Comparison of ENCODE assay signal across 1 cellular context in the genomic region with DNA sequence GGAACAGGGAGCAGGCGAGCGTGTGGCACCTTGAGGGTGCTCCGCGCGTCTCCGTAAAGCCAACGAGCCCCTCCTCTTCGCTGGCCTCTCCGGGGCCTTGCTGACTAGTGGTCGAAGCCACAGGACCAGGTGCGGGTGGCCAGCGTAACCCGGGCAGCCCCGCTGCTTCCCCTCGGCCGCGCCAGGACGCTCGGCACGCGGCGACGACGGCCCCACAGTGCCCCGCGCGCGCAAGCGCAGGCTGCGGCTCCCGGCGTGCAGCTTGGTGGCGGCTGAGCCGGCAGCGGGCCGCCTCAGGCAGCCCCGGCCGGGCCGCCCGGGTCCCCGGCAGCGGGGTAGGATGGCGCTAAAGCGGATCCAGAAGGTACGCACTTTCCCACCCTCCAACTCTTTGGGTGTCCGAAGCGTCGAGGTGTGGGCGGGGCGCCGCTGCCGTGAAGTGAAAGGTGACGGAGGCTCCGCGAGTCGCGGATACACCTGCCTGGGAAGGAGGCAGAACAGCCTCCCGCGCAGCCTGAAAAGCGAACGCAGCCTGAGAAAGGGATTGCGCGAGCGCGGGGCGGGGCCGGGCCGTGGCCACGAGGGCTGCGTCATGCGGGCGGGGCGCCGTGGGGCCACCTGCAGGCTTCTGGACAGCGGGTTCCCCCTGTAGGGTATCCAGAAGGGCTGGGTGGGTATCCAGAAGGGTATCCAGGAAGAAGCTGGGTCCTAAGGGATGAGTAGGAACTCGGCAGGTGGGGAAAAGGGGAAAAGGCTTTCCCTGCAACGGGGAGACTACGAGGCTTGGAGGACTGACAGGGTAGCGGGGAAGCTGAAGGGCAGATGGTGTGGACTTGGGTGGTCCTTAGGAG.
TF ChIP-seq lines count a peak whose summit lies in the region.

A gene (plus strand): TSS at position 244 of the 851 bp plus-strand sequence. CDS start 97 bp downstream, at position 341.

TF ChIP-seq in HepG2, 621 proteins besides CTCF, POLR2A, EP300 and RAD21 (continued from another document and continues in another):
- TF ChIP-seq, protein P1, sequence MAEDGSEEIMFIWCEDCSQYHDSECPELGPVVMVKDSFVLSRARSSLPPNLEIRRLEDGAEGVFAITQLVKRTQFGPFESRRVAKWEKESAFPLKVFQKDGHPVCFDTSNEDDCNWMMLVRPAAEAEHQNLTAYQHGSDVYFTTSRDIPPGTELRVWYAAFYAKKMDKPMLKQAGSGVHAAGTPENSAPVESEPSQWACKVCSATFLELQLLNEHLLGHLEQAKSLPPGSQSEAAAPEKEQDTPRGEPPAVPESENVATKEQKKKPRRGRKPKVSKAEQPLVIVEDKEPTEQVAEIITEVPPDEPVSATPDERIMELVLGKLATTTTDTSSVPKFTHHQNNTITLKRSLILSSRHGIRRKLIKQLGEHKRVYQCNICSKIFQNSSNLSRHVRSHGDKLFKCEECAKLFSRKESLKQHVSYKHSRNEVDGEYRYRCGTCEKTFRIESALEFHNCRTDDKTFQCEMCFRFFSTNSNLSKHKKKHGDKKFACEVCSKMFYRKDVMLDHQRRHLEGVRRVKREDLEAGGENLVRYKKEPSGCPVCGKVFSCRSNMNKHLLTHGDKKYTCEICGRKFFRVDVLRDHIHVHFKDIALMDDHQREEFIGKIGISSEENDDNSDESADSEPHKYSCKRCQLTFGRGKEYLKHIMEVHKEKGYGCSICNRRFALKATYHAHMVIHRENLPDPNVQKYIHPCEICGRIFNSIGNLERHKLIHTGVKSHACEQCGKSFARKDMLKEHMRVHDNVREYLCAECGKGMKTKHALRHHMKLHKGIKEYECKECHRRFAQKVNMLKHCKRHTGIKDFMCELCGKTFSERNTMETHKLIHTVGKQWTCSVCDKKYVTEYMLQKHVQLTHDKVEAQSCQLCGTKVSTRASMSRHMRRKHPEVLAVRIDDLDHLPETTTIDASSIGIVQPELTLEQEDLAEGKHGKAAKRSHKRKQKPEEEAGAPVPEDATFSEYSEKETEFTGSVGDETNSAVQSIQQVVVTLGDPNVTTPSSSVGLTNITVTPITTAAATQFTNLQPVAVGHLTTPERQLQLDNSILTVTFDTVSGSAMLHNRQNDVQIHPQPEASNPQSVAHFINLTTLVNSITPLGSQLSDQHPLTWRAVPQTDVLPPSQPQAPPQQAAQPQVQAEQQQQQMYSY (CRISPR knock-in tag; IDR thresholded peaks at IDR 0.05): peak; percentile 81
- TF ChIP-seq PRPF4 (IDR thresholded peaks at IDR 0.05; ENCODE audit: low read depth, low read length, poor library complexity, severe bottlenecking): no peak
- TF ChIP-seq, protein P2, sequence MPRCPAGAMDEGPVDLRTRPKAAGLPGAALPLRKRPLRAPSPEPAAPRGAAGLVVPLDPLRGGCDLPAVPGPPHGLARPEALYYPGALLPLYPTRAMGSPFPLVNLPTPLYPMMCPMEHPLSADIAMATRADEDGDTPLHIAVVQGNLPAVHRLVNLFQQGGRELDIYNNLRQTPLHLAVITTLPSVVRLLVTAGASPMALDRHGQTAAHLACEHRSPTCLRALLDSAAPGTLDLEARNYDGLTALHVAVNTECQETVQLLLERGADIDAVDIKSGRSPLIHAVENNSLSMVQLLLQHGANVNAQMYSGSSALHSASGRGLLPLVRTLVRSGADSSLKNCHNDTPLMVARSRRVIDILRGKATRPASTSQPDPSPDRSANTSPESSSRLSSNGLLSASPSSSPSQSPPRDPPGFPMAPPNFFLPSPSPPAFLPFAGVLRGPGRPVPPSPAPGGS (CRISPR knock-in tag; IDR thresholded peaks at IDR 0.05): peak; percentile 95; the same call in 1 of the 2 replicates
- peak; percentile 6; the same call in 1 of the 2 replicates for TF ChIP-seq ZNF629 (CRISPR knock-in tag; conservative IDR thresholded peaks at IDR 0.05)
- TF ChIP-seq, protein P3, sequence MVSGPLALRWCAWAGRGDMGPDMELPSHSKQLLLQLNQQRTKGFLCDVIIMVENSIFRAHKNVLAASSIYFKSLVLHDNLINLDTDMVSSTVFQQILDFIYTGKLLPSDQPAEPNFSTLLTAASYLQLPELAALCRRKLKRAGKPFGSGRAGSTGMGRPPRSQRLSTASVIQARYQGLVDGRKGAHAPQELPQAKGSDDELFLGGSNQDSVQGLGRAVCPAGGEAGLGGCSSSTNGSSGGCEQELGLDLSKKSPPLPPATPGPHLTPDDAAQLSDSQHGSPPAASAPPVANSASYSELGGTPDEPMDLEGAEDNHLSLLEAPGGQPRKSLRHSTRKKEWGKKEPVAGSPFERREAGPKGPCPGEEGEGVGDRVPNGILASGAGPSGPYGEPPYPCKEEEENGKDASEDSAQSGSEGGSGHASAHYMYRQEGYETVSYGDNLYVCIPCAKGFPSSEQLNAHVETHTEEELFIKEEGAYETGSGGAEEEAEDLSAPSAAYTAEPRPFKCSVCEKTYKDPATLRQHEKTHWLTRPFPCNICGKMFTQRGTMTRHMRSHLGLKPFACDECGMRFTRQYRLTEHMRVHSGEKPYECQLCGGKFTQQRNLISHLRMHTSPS (CRISPR knock-in tag; IDR thresholded peaks at IDR 0.05; ENCODE audit: low read depth): 0 out of 2 replicates have a peak, but pooled peaks have one; percentile 50
- TF ChIP-seq SCMH1 (CRISPR knock-in tag; IDR thresholded peaks at IDR 0.05; ENCODE audit: borderline replicate concordance): no peak
- no peak for TF ChIP-seq SP140L (CRISPR knock-in tag; IDR thresholded peaks at IDR 0.05; ENCODE audit: borderline replicate concordance)
- TF ChIP-seq, protein P4, sequence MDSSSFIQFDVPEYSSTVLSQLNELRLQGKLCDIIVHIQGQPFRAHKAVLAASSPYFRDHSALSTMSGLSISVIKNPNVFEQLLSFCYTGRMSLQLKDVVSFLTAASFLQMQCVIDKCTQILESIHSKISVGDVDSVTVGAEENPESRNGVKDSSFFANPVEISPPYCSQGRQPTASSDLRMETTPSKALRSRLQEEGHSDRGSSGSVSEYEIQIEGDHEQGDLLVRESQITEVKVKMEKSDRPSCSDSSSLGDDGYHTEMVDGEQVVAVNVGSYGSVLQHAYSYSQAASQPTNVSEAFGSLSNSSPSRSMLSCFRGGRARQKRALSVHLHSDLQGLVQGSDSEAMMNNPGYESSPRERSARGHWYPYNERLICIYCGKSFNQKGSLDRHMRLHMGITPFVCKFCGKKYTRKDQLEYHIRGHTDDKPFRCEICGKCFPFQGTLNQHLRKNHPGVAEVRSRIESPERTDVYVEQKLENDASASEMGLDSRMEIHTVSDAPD (CRISPR knock-in tag; IDR thresholded peaks at IDR 0.05): 0 out of 2 replicates have a peak, but pooled peaks have one; percentile 68
- TF ChIP-seq ZBTB20 (CRISPR knock-in tag; IDR thresholded peaks at IDR 0.05; ENCODE audit: borderline replicate concordance, low read depth): peak; percentile 41; the same call in 1 of the 2 replicates
- TF ChIP-seq, protein P5, sequence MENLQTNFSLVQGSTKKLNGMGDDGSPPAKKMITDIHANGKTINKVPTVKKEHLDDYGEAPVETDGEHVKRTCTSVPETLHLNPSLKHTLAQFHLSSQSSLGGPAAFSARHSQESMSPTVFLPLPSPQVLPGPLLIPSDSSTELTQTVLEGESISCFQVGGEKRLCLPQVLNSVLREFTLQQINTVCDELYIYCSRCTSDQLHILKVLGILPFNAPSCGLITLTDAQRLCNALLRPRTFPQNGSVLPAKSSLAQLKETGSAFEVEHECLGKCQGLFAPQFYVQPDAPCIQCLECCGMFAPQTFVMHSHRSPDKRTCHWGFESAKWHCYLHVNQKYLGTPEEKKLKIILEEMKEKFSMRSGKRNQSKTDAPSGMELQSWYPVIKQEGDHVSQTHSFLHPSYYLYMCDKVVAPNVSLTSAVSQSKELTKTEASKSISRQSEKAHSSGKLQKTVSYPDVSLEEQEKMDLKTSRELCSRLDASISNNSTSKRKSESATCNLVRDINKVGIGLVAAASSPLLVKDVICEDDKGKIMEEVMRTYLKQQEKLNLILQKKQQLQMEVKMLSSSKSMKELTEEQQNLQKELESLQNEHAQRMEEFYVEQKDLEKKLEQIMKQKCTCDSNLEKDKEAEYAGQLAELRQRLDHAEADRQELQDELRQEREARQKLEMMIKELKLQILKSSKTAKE (CRISPR knock-in tag; IDR thresholded peaks at IDR 0.05; ENCODE audit: borderline replicate concordance): no peak
- TF ChIP-seq, protein P6, sequence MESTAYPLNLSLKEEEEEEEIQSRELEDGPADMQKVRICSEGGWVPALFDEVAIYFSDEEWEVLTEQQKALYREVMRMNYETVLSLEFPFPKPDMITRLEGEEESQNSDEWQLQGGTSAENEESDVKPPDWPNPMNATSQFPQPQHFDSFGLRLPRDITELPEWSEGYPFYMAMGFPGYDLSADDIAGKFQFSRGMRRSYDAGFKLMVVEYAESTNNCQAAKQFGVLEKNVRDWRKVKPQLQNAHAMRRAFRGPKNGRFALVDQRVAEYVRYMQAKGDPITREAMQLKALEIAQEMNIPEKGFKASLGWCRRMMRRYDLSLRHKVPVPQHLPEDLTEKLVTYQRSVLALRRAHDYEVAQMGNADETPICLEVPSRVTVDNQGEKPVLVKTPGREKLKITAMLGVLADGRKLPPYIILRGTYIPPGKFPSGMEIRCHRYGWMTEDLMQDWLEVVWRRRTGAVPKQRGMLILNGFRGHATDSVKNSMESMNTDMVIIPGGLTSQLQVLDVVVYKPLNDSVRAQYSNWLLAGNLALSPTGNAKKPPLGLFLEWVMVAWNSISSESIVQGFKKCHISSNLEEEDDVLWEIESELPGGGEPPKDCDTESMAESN (CRISPR knock-in tag; conservative IDR thresholded peaks at IDR 0.05): peak; percentile 84; the same call in 1 of the 2 replicates
- TF ChIP-seq KLF11 (CRISPR knock-in tag; IDR thresholded peaks at IDR 0.05): peak; percentile 56; the same call in 1 of the 2 replicates
- TF ChIP-seq, protein P7, sequence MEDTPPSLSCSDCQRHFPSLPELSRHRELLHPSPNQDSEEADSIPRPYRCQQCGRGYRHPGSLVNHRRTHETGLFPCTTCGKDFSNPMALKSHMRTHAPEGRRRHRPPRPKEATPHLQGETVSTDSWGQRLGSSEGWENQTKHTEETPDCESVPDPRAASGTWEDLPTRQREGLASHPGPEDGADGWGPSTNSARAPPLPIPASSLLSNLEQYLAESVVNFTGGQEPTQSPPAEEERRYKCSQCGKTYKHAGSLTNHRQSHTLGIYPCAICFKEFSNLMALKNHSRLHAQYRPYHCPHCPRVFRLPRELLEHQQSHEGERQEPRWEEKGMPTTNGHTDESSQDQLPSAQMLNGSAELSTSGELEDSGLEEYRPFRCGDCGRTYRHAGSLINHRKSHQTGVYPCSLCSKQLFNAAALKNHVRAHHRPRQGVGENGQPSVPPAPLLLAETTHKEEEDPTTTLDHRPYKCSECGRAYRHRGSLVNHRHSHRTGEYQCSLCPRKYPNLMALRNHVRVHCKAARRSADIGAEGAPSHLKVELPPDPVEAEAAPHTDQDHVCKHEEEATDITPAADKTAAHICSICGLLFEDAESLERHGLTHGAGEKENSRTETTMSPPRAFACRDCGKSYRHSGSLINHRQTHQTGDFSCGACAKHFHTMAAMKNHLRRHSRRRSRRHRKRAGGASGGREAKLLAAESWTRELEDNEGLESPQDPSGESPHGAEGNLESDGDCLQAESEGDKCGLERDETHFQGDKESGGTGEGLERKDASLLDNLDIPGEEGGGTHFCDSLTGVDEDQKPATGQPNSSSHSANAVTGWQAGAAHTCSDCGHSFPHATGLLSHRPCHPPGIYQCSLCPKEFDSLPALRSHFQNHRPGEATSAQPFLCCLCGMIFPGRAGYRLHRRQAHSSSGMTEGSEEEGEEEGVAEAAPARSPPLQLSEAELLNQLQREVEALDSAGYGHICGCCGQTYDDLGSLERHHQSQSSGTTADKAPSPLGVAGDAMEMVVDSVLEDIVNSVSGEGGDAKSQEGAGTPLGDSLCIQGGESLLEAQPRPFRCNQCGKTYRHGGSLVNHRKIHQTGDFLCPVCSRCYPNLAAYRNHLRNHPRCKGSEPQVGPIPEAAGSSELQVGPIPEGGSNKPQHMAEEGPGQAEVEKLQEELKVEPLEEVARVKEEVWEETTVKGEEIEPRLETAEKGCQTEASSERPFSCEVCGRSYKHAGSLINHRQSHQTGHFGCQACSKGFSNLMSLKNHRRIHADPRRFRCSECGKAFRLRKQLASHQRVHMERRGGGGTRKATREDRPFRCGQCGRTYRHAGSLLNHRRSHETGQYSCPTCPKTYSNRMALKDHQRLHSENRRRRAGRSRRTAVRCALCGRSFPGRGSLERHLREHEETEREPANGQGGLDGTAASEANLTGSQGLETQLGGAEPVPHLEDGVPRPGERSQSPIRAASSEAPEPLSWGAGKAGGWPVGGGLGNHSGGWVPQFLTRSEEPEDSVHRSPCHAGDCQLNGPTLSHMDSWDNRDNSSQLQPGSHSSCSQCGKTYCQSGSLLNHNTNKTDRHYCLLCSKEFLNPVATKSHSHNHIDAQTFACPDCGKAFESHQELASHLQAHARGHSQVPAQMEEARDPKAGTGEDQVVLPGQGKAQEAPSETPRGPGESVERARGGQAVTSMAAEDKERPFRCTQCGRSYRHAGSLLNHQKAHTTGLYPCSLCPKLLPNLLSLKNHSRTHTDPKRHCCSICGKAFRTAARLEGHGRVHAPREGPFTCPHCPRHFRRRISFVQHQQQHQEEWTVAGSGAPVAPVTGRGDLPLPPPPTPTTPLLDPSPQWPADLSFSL (CRISPR knock-in tag; IDR thresholded peaks at IDR 0.05): no peak
- peak; percentile 88 for TF ChIP-seq ZNF547 (CRISPR knock-in tag; IDR thresholded peaks at IDR 0.05)
- peak; percentile 57; the same call in 1 of the 2 replicates for TF ChIP-seq RXRB (CRISPR knock-in tag; IDR thresholded peaks at IDR 0.05; ENCODE audit: borderline replicate concordance)
- peak; percentile 16; the same call in 1 of the 2 replicates for TF ChIP-seq ESRRA (CRISPR knock-in tag; IDR thresholded peaks at IDR 0.05; ENCODE audit: low read depth)
- no peak for TF ChIP-seq SOX6 (IDR thresholded peaks at IDR 0.05)
- TF ChIP-seq SOX6 (CRISPR knock-in tag; IDR thresholded peaks at IDR 0.05): peak; percentile 48; the same call in 1 of the 2 replicates
- no peak for TF ChIP-seq MAFF (IDR thresholded peaks at IDR 0.05; ENCODE audit: low read depth, low read length)
- TF ChIP-seq ZNF230 (CRISPR knock-in tag; IDR thresholded peaks at IDR 0.05): peak; percentile 98
- TF ChIP-seq ZNF382 (CRISPR knock-in tag; IDR thresholded peaks at IDR 0.05; ENCODE audit: borderline replicate concordance): no peak
- peak; percentile 63; the same call in 1 of the 2 replicates for TF ChIP-seq AKAP8 (CRISPR knock-in tag; IDR thresholded peaks at IDR 0.05)
- TF ChIP-seq, protein P8, sequence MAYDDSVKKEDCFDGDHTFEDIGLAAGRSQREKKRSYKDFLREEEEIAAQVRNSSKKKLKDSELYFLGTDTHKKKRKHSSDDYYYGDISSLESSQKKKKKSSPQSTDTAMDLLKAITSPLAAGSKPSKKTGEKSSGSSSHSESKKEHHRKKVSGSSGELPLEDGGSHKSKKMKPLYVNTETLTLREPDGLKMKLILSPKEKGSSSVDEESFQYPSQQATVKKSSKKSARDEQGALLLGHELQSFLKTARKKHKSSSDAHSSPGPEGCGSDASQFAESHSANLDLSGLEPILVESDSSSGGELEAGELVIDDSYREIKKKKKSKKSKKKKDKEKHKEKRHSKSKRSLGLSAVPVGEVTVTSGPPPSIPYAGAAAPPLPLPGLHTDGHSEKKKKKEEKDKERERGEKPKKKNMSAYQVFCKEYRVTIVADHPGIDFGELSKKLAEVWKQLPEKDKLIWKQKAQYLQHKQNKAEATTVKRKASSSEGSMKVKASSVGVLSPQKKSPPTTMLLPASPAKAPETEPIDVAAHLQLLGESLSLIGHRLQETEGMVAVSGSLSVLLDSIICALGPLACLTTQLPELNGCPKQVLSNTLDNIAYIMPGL (CRISPR knock-in tag; IDR thresholded peaks at IDR 0.05; ENCODE audit: borderline replicate concordance in 1 of 2, low read depth in 1 of 2): peak; percentile 60 to 64
- TF ChIP-seq ZKSCAN8 (CRISPR knock-in tag; IDR thresholded peaks at IDR 0.05; ENCODE audit: borderline replicate concordance): 0 out of 2 replicates have a peak, but pooled peaks have one; percentile 15
- peak; percentile 82 for TF ChIP-seq MTF1 (CRISPR knock-in tag; IDR thresholded peaks at IDR 0.05)
- TF ChIP-seq NR2F2 (IDR thresholded peaks at IDR 0.05; ENCODE audit: borderline replicate concordance, low read depth): no peak
- TF ChIP-seq TAF15 (IDR thresholded peaks at IDR 0.05; ENCODE audit: low read depth, low read length, poor library complexity, severe bottlenecking): peak; percentile 66
